Comparison of ENCODE assay signal across 2 cellular contexts in the genomic region with DNA sequence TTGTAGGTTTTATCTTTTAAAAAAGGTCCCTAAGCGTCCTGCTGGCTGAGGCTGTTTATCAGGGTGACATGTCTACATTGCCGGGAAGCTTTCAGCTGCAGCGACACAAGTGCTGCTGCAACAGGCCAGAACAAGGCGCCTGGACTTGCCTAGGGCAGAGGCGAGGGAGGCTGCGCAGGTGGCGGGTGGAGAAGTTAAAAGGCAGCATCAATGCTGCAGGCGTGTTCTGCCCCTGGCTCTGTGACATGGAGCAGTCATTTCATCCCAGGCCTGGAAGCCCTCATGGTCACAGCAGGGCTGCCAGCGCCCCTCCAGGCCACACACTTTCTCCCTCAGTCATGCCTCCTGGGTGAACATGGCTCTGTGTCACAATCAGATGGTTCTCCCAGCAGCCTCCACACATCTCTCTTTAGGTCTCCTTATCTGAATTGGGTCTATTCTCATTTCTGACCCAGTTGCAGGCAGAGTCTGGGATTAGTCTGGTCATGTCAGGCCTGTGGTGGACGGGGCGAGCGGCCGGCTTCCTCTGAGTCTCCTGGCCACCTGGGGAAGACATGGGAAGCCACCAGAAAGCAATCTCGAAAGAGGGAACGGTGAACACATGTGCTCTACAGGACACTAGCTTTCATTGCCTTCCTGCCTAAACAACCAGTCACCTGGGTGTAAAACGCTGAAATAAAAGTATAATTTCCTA.
TF ChIP-seq lines count a peak whose summit lies in the region.

No MANE protein-coding gene starts in this region.

TF ChIP-seq in GM23338, 12 proteins besides CTCF, POLR2A, EP300 and RAD21 (continues in another document):
- TF ChIP-seq NANOG (IDR thresholded peaks at IDR 0.05; ENCODE audit: borderline replicate concordance): no peak
- no peak for TF ChIP-seq POLR2AphosphoS5 (IDR thresholded peaks at IDR 0.05; ENCODE audit: low read depth)
- no peak for TF ChIP-seq JUNB (IDR thresholded peaks at IDR 0.05; ENCODE audit: unreplicated experiment)
- TF ChIP-seq, protein P1, sequence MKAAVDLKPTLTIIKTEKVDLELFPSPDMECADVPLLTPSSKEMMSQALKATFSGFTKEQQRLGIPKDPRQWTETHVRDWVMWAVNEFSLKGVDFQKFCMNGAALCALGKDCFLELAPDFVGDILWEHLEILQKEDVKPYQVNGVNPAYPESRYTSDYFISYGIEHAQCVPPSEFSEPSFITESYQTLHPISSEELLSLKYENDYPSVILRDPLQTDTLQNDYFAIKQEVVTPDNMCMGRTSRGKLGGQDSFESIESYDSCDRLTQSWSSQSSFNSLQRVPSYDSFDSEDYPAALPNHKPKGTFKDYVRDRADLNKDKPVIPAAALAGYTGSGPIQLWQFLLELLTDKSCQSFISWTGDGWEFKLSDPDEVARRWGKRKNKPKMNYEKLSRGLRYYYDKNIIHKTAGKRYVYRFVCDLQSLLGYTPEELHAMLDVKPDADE (IDR thresholded peaks at IDR 0.05): no peak
- no peak for TF ChIP-seq CREB1 (CRISPR knock-in tag; IDR thresholded peaks at IDR 0.05; ENCODE audit: low read depth)
- TF ChIP-seq REST (IDR thresholded peaks at IDR 0.05; ENCODE audit: unreplicated experiment): no peak
- TF ChIP-seq STAT1 (IDR thresholded peaks at IDR 0.05; ENCODE audit: unreplicated experiment): no peak
- TF ChIP-seq ZNF114 (CRISPR knock-in tag; IDR thresholded peaks at IDR 0.05): no peak

TF ChIP-seq in H1, 55 proteins besides CTCF, POLR2A, EP300 and RAD21:
- TF ChIP-seq KDM1A (IDR thresholded peaks at IDR 0.05; ENCODE audit: borderline replicate concordance, low read length) (peak; percentile 33; the same call in 1 of the 2 replicates), FOSL1 (IDR thresholded peaks at IDR 0.05; ENCODE audit: insufficient read depth, low read depth, low read length) (no peak)
